ENCODE assay signal across 14 cellular contexts in genomic region chr6:68572975-68573374, GRCh38.
DNase-seq lines count a peak whose midpoint lies in the region; ATAC-seq and TF ChIP-seq lines count a peak whose summit lies in the region.
"Had no signal": no experiment of that assay in that cellular context is flagged by ENCODE, and none has a peak within 500 bp of the region (broad histone marks: within the 10 kb centered on the region; RNA-seq: fewer than 3 reads in every experiment).

No MANE protein-coding gene starts in this region.

- DNase-seq in T-helper 1 cell (no peak), NCI-H187 (lab: John Stamatoyannopoulos, UW) (no peak), coronary artery (ENCODE audit: low spot score) (no peak), MG63 (no peak)
- DNase-seq: activated naive CD8-positive, alpha-beta T cell treated with anti-CD3 and anti-CD28 coated beads, Interleukin-2, amount 10 ng/mL, durations not matched to agents 7 days and 5 days; activated T-cell treated with anti-CD3 and anti-CD28 coated beads, Interleukin-2, amount 50 U/mL, for 1 hour; dermis blood vessel endothelial cell; right cardiac atrium had no signal

- H3K27ac ChIP-seq in OCI-LY3 (ENCODE audit: low read length) = 0 out of 2 replicates have a peak overlapping the region, but pooled peaks have one; percentile 4
- H3K27ac ChIP-seq in coronary artery = no peak overlapping the region
- H3K27ac ChIP-seq: breast epithelium, gastroesophageal sphincter had no signal

- no peaks in the 10 kb centered on the region for H3K79me2 ChIP-seq in OCI-LY3 (ENCODE audit: low read length)

- H3K4me1 ChIP-seq in OCI-LY3 (ENCODE audit: low read length) = peaks cover 31% of the 10 kb centered on the region
- H3K4me1 ChIP-seq: breast epithelium had no signal

- peak overlapping the region; percentile 60 for H3K4me3 ChIP-seq in OCI-LY3 (ENCODE audit: low read length)
- no peak overlapping the region for H3K4me3 ChIP-seq in coronary artery
- H3K4me3 ChIP-seq in MG63 = no peak overlapping the region
- H3K4me3 ChIP-seq: breast epithelium, gastroesophageal sphincter had no signal

- H2AFZ ChIP-seq in OCI-LY3 (ENCODE audit: low read depth, low read length) = peak overlapping the region; percentile 76

- no peaks in the 10 kb centered on the region for H3K36me3 ChIP-seq in OCI-LY3 (replicated peaks; ENCODE audit: low read depth, low read length)
- no peaks in the 10 kb centered on the region for H3K36me3 ChIP-seq in MG63
- H3K36me3 ChIP-seq: breast epithelium, gastroesophageal sphincter had no signal

- H4K20me1 ChIP-seq in OCI-LY3 (ENCODE audit: insufficient read depth, low read length) = no peaks in the 10 kb centered on the region

- peak; percentile 15 for ATAC-seq in GM18858 (IDR thresholded peaks at IDR 0.05; ENCODE audit: unreplicated experiment)
- peak; percentile 62 for ATAC-seq in GM21717 (IDR thresholded peaks at IDR 0.05; ENCODE audit: unreplicated experiment)
- peak; percentile 38 for ATAC-seq in HG03045 (IDR thresholded peaks at IDR 0.05; ENCODE audit: unreplicated experiment)
- ATAC-seq: gastroesophageal sphincter, right cardiac atrium had no signal

- peak overlapping the region; percentile 82 for H3K4me2 ChIP-seq in OCI-LY3 (ENCODE audit: low read length)

- H3K9me3 ChIP-seq in OCI-LY3 (ENCODE audit: insufficient read depth, low read length) = no peaks in the 10 kb centered on the region
- H3K9me3 ChIP-seq in MG63 = no peaks in the 10 kb centered on the region

- no peaks in the 10 kb centered on the region for H3K27me3 ChIP-seq in OCI-LY3 (ENCODE audit: low read depth, low read length)
- no peaks in the 10 kb centered on the region for H3K27me3 ChIP-seq in MG63
- H3K27me3 ChIP-seq: breast epithelium had no signal

- no peak for TF ChIP-seq CTCF in OCI-LY3 (IDR thresholded peaks at IDR 0.05; ENCODE audit: low read depth, low read length)
- TF ChIP-seq CTCF in coronary artery (IDR thresholded peaks at IDR 0.05) = no peak

- no peak overlapping the region for H3K9ac ChIP-seq in OCI-LY3 (ENCODE audit: low read length)
